Comparison of ENCODE assay signal across 21 cellular contexts in genomic region chr12:107302649-107303386, GRCh38.
DNase-seq lines count a peak whose midpoint lies in the region; ATAC-seq and TF ChIP-seq lines count a peak whose summit lies in the region.
"Had no signal": no experiment of that assay in that cellular context is flagged by ENCODE, and none has a peak within 500 bp of the region (broad histone marks: within the 10 kb centered on the region; RNA-seq: fewer than 3 reads in every experiment).

No MANE protein-coding gene starts in this region.

- no peak for TF ChIP-seq CTCF in RWPE2 (IDR thresholded peaks at IDR 0.05; ENCODE audit: poor library complexity, severe bottlenecking)
- TF ChIP-seq CTCF in foreskin keratinocyte (conservative IDR thresholded peaks at IDR 0.05): no peak

- peak; percentile 57; the same call in 1 of the 3 replicates for ATAC-seq in RWPE2 (ENCODE audit: low read depth)
- ATAC-seq in foreskin keratinocyte: peak; percentile 57
- no peak for ATAC-seq in GM21381 (IDR thresholded peaks at IDR 0.05; ENCODE audit: unreplicated experiment)
- ATAC-seq: A549, T-helper 17 cell had no signal

- H3K27me3 ChIP-seq in GM23248 (replicated peaks; ENCODE audit: insufficient read depth): peaks cover 4% of the 10 kb centered on the region; the same call in 1 of the 2 replicates
- H3K27me3 ChIP-seq in RWPE2 (ENCODE audit: insufficient read depth, poor library complexity, severe bottlenecking): no peaks in the 10 kb centered on the region
- H3K27me3 ChIP-seq in foreskin keratinocyte: no peaks in the 10 kb centered on the region
- H3K27me3 ChIP-seq: MG63, Peyer's patch had no signal

- no peaks in the 10 kb centered on the region for H3K36me3 ChIP-seq in GM23248 (ENCODE audit: low read depth)
- H3K36me3 ChIP-seq in RWPE2 (ENCODE audit: low read depth): no peaks in the 10 kb centered on the region
- H3K36me3 ChIP-seq: MG63, Peyer's patch had no signal

- no peaks in the 10 kb centered on the region for H4K20me1 ChIP-seq in GM23248 (ENCODE audit: insufficient read depth)

- in situ Hi-C loops in GM23248 (cut with MboI): no loop called here

- H3K4me2 ChIP-seq in GM23248 (ENCODE audit: unreplicated experiment): no peak overlapping the region
- H3K4me2 ChIP-seq: A549 had no signal

- DNase-seq in CD1c-positive myeloid dendritic cell (ENCODE audit: extremely low spot score) (peak; percentile 61), GM23248 (peak; percentile 9), RWPE2 (ENCODE audit: low spot score) (no peak), foreskin keratinocyte (no peak), D341Med (ENCODE audit: low spot score) (no peak), caudate nucleus (lab: John Stamatoyannopoulos, UW) (no peak)
- DNase-seq: DMS79 treated with DMSO at 0.1 percent for 48 hours; MG63; NCI-H1092 treated with DMSO at 0.1 percent for 48 hours; NCI-H1436 treated with DMSO at 0.1 percent for 48 hours; NCI-H2029; NCI-H2227 treated with DMSO at 0.1 percent for 48 hours; NCI-H510A treated with DMSO at 0.1 percent for 48 hours; NCI-H774; NK-92 treated with Interleukin-12 subunit alpha and Interleukin-12 subunit beta, amount 100 ng/mL, for 24 hours; Peyer's patch; SHP77; SW 1271; T-helper 17 cell had no signal

- H3F3A ChIP-seq in GM23248 (ENCODE audit: insufficient read depth): no peaks in the 10 kb centered on the region

- WGBS in GM23248 (ENCODE audit: low coverage in 1 of 2, low lambda C conversion rate in 2 of 2, missing lambda C conversion rate in 2 of 2), 2 experiments: 37 to 48% methylated on average over 2 of the region's 2 CpGs

- H2AFZ ChIP-seq in GM23248: no peak overlapping the region

- H3K4me1 ChIP-seq in GM23248 (ENCODE audit: insufficient read depth) (no peaks in the 10 kb centered on the region), RWPE2 (ENCODE audit: insufficient read depth, poor library complexity, severe bottlenecking) (no peaks in the 10 kb centered on the region), foreskin keratinocyte (no peaks in the 10 kb centered on the region)
- H3K4me1 ChIP-seq: A549, Peyer's patch had no signal

- H3K4me3 ChIP-seq in GM23248: no peak overlapping the region
- no peak overlapping the region for H3K4me3 ChIP-seq in RWPE2 (ENCODE audit: severe bottlenecking)
- H3K4me3 ChIP-seq: A549, MG63, Peyer's patch had no signal

- no peak overlapping the region for H3K9ac ChIP-seq in GM23248

- H3K27ac ChIP-seq in GM23248: no peak overlapping the region
- H3K27ac ChIP-seq in RWPE2 (ENCODE audit: poor library complexity, severe bottlenecking): no peak overlapping the region
- H3K27ac ChIP-seq in foreskin keratinocyte: no peak overlapping the region
- no peak overlapping the region for H3K27ac ChIP-seq in caudate nucleus (ENCODE audit: low read depth, low read length)
- H3K27ac ChIP-seq: A549, Peyer's patch had no signal

- no peaks in the 10 kb centered on the region for H3K79me2 ChIP-seq in GM23248 (ENCODE audit: insufficient read depth)

- H3K9me3 ChIP-seq in GM23248 (ENCODE audit: low read depth) (no peaks in the 10 kb centered on the region), RWPE2 (ENCODE audit: severe bottlenecking) (no peaks in the 10 kb centered on the region)
- H3K9me3 ChIP-seq: A549, MG63, Peyer's patch had no signal

- no peaks in the 10 kb centered on the region for H3K9me2 ChIP-seq in GM23248 (ENCODE audit: insufficient read depth)

Comparison
In these comparisons a context has a peak if more than half of its experiments do, and no peak if none do; other contexts are left out.
1. DNase-seq: peak in CD1c-positive myeloid dendritic cell (single experiment) and GM23248 (single experiment); none in RWPE2 (single experiment), foreskin keratinocyte (0 of 2), D341Med (single experiment) and caudate nucleus (0 of 61).